13 cellular contexts compared by ENCODE assay signal in the genomic region with DNA sequence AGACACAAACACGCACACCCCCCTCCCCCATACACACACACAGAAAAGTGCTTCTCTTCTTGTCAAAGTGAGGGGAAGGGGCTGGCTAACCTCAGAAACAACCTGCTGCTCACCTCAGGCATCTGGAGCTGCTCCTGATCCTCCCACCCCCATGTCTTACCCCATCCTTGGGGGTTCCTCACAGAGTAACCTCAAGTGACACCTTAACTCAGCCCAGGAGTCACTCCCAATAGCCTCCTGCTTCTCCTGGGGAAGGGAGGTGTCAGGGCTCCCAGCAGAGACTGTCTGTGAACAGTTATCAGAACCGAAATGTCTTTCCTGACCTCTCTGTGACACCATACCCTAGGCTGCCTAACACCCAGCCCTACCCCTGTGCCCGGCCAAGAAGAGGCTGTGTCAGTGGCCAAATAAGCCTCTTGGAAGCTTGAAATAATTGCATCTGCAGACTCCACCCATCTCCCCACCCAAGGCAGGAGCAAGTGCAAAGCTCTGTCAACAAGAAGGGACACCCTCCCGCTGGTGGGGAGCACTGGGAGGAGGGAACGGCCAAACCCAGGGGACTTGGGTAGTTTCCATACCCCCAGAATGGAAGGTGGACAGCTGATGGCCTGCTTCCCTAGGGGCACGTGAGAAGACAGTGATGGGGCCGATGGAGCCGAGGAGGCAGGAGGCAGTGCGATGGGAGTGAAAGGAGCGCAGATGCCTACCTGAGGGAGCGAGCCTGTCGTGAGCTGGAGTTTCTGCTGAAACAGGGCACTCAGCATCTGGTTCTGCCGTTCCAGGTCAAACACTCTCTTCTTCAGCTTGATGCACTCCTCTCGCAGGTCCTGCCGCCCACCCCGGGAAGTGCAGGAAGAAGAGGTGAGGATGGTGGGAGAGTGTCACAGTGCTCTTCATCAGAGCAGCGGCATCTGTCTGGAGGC.
"Had no signal": no experiment of that assay in that cellular context is flagged by ENCODE, and none has a peak within 500 bp of the region (broad histone marks: within the 10 kb centered on the region; RNA-seq: fewer than 3 reads in every experiment).

No MANE protein-coding gene starts in this region.

- DNase-seq: activated CD4-positive, alpha-beta memory T cell treated with anti-CD3 and anti-CD28 coated beads, Interleukin-2, amount 10 ng/mL, durations not matched to agents 7 days and 5 days; activated CD4-positive, alpha-beta T cell treated with anti-CD3 and anti-CD28 coated beads for 1 hour; activated gamma-delta T cell; activated T-cell treated with anti-CD3 and anti-CD28 coated beads, Interleukin-2, amount 50 U/mL, for 48 hours; foreskin keratinocyte; islet precursor cell; mesendoderm; stimulated activated CD4-positive, alpha-beta T cell treated with anti-CD3 and anti-CD28 coated beads, Interleukin-15, amount 100 ng/mL, for 24 hours; stimulated activated CD4-positive, alpha-beta T cell treated with anti-CD3 and anti-CD28 coated beads, Interleukin-4, amount 100 ng/mL, for 24 hours; stimulated activated naive CD8-positive, alpha-beta T cell treated with anti-CD3 and anti-CD28 coated beads, Interleukin-15, amount 100 ng/mL, for 72 hours; T1000 had no signal

- H3K4me3 Mint-ChIP-seq: activated CD4-positive, alpha-beta memory T cell treated with anti-CD3 and anti-CD28 coated beads, Interleukin-2, amount 10 ng/mL, durations not matched to agents 7 days and 5 days; activated naive CD8-positive, alpha-beta T cell; stimulated activated naive CD8-positive, alpha-beta T cell treated with anti-CD3 and anti-CD28 coated beads, Interleukin-15, amount 100 ng/mL, for 72 hours had no signal

- H3K4me3 ChIP-seq: breast epithelium had no signal

- H3K9me3 Mint-ChIP-seq: activated CD4-positive, alpha-beta memory T cell treated with anti-CD3 and anti-CD28 coated beads, Interleukin-2, amount 10 ng/mL, durations not matched to agents 7 days and 5 days; stimulated activated naive CD8-positive, alpha-beta T cell treated with anti-CD3 and anti-CD28 coated beads, Interleukin-15, amount 100 ng/mL, for 72 hours had no signal

- H3K27me3 Mint-ChIP-seq: activated CD4-positive, alpha-beta memory T cell treated with anti-CD3 and anti-CD28 coated beads, Interleukin-2, amount 10 ng/mL, durations not matched to agents 7 days and 5 days; activated naive CD8-positive, alpha-beta T cell; stimulated activated naive CD8-positive, alpha-beta T cell treated with anti-CD3 and anti-CD28 coated beads, Interleukin-15, amount 100 ng/mL, for 72 hours had no signal

- H3K4me1 ChIP-seq: breast epithelium, foreskin keratinocyte had no signal

- ATAC-seq: foreskin keratinocyte; stimulated activated naive CD8-positive, alpha-beta T cell treated with anti-CD3 and anti-CD28 coated beads, Interleukin-15, amount 100 ng/mL, for 72 hours had no signal

- H3K27ac Mint-ChIP-seq: activated CD4-positive, alpha-beta memory T cell treated with anti-CD3 and anti-CD28 coated beads, Interleukin-2, amount 10 ng/mL, durations not matched to agents 7 days and 5 days; activated naive CD8-positive, alpha-beta T cell had no signal

- H3K27ac ChIP-seq: breast epithelium, foreskin keratinocyte had no signal

- H3K4me1 Mint-ChIP-seq: activated CD4-positive, alpha-beta memory T cell treated with anti-CD3 and anti-CD28 coated beads, Interleukin-2, amount 10 ng/mL, durations not matched to agents 7 days and 5 days; stimulated activated naive CD8-positive, alpha-beta T cell treated with anti-CD3 and anti-CD28 coated beads, Interleukin-15, amount 100 ng/mL, for 72 hours had no signal

- H3K9me3 ChIP-seq: breast epithelium had no signal

- H3K27me3 ChIP-seq: breast epithelium, foreskin keratinocyte had no signal
